In the genomic region with DNA sequence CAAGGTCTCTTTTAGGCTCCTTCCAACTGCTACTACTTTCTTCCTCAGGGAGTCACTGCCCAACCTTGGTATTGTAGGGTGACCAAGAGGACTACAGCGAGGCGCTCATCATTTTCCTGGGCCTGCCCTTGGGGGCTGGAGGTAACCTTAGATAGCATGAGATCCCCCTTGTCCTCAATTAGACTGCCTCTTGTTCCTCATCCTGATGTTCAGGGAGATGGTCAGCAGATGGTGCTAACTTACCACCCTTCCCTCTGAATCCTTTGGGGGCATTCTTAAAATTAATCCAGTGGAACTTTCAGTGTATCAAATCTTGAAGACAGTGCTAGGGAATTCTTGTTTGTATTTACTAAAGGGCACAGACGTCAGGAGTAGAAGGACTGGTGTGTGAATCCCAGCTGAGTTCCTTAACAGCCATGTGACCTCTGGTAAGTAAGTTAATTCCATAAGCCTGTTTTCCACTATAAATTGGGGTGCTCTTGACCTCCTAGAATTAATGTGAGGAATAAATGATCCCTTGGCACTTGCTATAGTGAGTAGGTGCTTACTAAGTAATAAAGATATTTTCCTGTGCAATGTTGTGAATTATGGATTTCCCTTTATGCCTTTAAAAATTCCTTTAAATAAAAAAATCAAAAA, we compare ENCODE assay signal across 9 cellular contexts. TPM values are rescaled to one million over a fixed set of nuclear protein-coding genes. Genes with fewer than 3 reads are reported as not detected.
DNase-seq lines count a peak whose midpoint lies in the region; ATAC-seq and TF ChIP-seq lines count a peak whose summit lies in the region.
"Had no signal": no experiment of that assay in that cellular context is flagged by ENCODE, and none has a peak within 500 bp of the region (broad histone marks: within the 10 kb centered on the region; RNA-seq: fewer than 3 reads in every experiment).

No MANE protein-coding gene starts in this region.

- H3K79me1 ChIP-seq in mesendoderm (ENCODE audit: low read length), result no peaks in the 10 kb centered on the region

- H2AFZ ChIP-seq in GM23338, result no peak overlapping the region

- no peak overlapping the region for H3K9ac ChIP-seq in mesendoderm (ENCODE audit: low read length)

- H3K27ac Mint-ChIP-seq in CD14-positive monocyte (no peak overlapping the region), GM23338 (no peak overlapping the region), MCF 10A (ENCODE audit: low read depth, unreplicated experiment) (no peak overlapping the region)

- no peak overlapping the region for H3K4ac ChIP-seq in mesendoderm (ENCODE audit: low read depth, low read length)

- H3K4me1 ChIP-seq in GM23338 (ENCODE audit: insufficient read depth) (no peaks in the 10 kb centered on the region), mesendoderm (ENCODE audit: control insufficient read depth, low read depth, low read length) (no peaks in the 10 kb centered on the region)

- H2AK5ac ChIP-seq in mesendoderm (ENCODE audit: low read length), result no peak overlapping the region

- H3K79me2 ChIP-seq in GM23338 (replicated peaks; ENCODE audit: insufficient read depth) (peaks cover 4% of the 10 kb centered on the region), mesendoderm (ENCODE audit: control insufficient read depth, insufficient read depth, low read length) (peaks cover 7% of the 10 kb centered on the region)

- H3K4me3 Mint-ChIP-seq in CD14-positive monocyte (no peak overlapping the region), GM23338 (no peak overlapping the region), MCF 10A (ENCODE audit: unreplicated experiment) (no peak overlapping the region)

- no peaks in the 10 kb centered on the region for H3K27me3 ChIP-seq in GM23338 (ENCODE audit: insufficient read depth)
- no peaks in the 10 kb centered on the region for H3K27me3 ChIP-seq in mesendoderm (ENCODE audit: insufficient read depth, low read length, poor library complexity)
- H3K27me3 ChIP-seq: SJSA1 had no signal

- no peaks in the 10 kb centered on the region for H3F3A ChIP-seq in GM23338 (replicated peaks; ENCODE audit: low read depth)

- no peaks in the 10 kb centered on the region for H4K20me1 ChIP-seq in GM23338 (replicated peaks; ENCODE audit: insufficient read depth)

- H3K4me2 ChIP-seq in GM23338 (no peak overlapping the region), mesendoderm (ENCODE audit: low read length) (no peak overlapping the region)

- H3K36me3 ChIP-seq in GM23338 (ENCODE audit: insufficient read depth) (no peaks in the 10 kb centered on the region), mesendoderm (ENCODE audit: control insufficient read depth, insufficient read depth, low read length) (no peaks in the 10 kb centered on the region)

- H3K27me3 Mint-ChIP-seq in CD14-positive monocyte (ENCODE audit: low read depth in 3 of 3), result no peaks in the 10 kb centered on the region
- H3K27me3 Mint-ChIP-seq in GM23338 (ENCODE audit: insufficient read depth, low read depth, poor library complexity), result peaks cover 3% of the 10 kb centered on the region
- no peaks in the 10 kb centered on the region for H3K27me3 Mint-ChIP-seq in MCF 10A (ENCODE audit: insufficient read depth, unreplicated experiment)

- H4K8ac ChIP-seq in mesendoderm (ENCODE audit: low read depth, low read length), result no peak overlapping the region

- H3K27ac ChIP-seq in GM23338 (ENCODE audit: low read depth) (no peak overlapping the region), mesendoderm (ENCODE audit: low read depth, low read length) (no peak overlapping the region)
- H3K27ac ChIP-seq: SJSA1 had no signal

- CTCF ChIA-PET in MCF 10A (lab: Yijun Ruan, JAX), result interaction anchor here (0.7 to 6.6 kb wide), 13 partner anchors 8 to 248 kb away, joined by 3 to 69 read pairs (median 3); no protein-coding TSS in a partner anchor

- no peak overlapping the region for H4K5ac ChIP-seq in mesendoderm (ENCODE audit: low read length)

- H3K9me3 Mint-ChIP-seq in CD14-positive monocyte, result peaks cover 0 to 2% (median 0%) of the 10 kb centered on the region in 7 donors
- H3K9me3 Mint-ChIP-seq in GM23338, result no peaks in the 10 kb centered on the region; the same call in 2 of the 3 replicates
- H3K9me3 Mint-ChIP-seq in MCF 10A (ENCODE audit: unreplicated experiment), result no peaks in the 10 kb centered on the region

- no peak overlapping the region for H2BK5ac ChIP-seq in mesendoderm (ENCODE audit: low read length)

- TF ChIP-seq CTCF in CD14-positive monocyte (IDR thresholded peaks at IDR 0.05), result peak; percentile 44
- peak; percentile 87 to 93 for TF ChIP-seq CTCF in GM23338 (conservative IDR thresholded peaks at IDR 0.05; ENCODE audit: low read depth in 2 of 2)
- peak; percentile 79 for TF ChIP-seq CTCF in MCF 10A (IDR thresholded peaks at IDR 0.05; ENCODE audit: unreplicated experiment)

- DNase-seq in CD14-positive monocyte (ENCODE audit: low spot score) (no peak), GM23338 (ENCODE audit: low spot score) (peak; percentile 83), NCI-H82 (lab: John Stamatoyannopoulos, UW) (peak; percentile 86), MCF 10A (ENCODE audit: unreplicated experiment) (peak; percentile 62), mesendoderm (peak; percentile 78), NCI-H2081 treated with DMSO at 0.1 percent for 48 hours (lab: John Stamatoyannopoulos, UW) (no peak)

- POLR2A ChIA-PET in MCF 10A (lab: Yijun Ruan, JAX), result interaction anchor here (0.9 kb wide), 1 partner anchor 86 kb away, joined by 3 read pairs; no protein-coding TSS in a partner anchor

- H3K36me3 Mint-ChIP-seq in CD14-positive monocyte (no peaks in the 10 kb centered on the region), GM23338 (ENCODE audit: low read depth) (no peaks in the 10 kb centered on the region), MCF 10A (ENCODE audit: insufficient read depth, unreplicated experiment) (peaks cover 4% of the 10 kb centered on the region)

- peak; percentile 21 for ATAC-seq in GM23338
- ATAC-seq in HG02981 (IDR thresholded peaks at IDR 0.05; ENCODE audit: unreplicated experiment), result no peak
- ATAC-seq in GM19463 (IDR thresholded peaks at IDR 0.05; ENCODE audit: unreplicated experiment), result no peak

- intact Hi-C loops in CD14-positive monocyte (cut with micrococcal nuclease) (loop anchor here in 1 of 2 donors (5.0 kb wide), 1 partner anchor 108 kb away; a partner anchor contains a TSS), MCF 10A (cut with micrococcal nuclease) (loop anchor here (1.0 to 2.0 kb wide), 3 partner anchors 108 to 196 kb away; a partner anchor contains a TSS)

- H2BK120ac ChIP-seq in mesendoderm (ENCODE audit: low read depth, low read length), result no peak overlapping the region

- BruUV-seq in MCF 10A (replicated peaks; lab: Mats Ljungman, UMichigan), result no TSS peak

- no peak overlapping the region for H2BK15ac ChIP-seq in mesendoderm (replicated peaks; ENCODE audit: low read depth)

- H3K56ac ChIP-seq in mesendoderm (ENCODE audit: low read length), result peak overlapping the region; percentile 62

- H3K4me3 ChIP-seq in GM23338 (no peak overlapping the region), mesendoderm (ENCODE audit: low read length) (no peak overlapping the region)
- H3K4me3 ChIP-seq: SJSA1 had no signal

- H3K9me2 ChIP-seq in GM23338 (ENCODE audit: insufficient read depth), result no peaks in the 10 kb centered on the region

- H3K4me1 Mint-ChIP-seq in CD14-positive monocyte (peaks cover 6% of the 10 kb centered on the region), GM23338 (peaks cover 3% of the 10 kb centered on the region; the same call in 1 of the 3 replicates), MCF 10A (ENCODE audit: insufficient read depth, unreplicated experiment) (peaks cover 6% of the 10 kb centered on the region)

- WGBS in mesendoderm (ENCODE audit: extremely low coverage, insufficient coverage, low lambda C conversion rate), result no CpG with 5 or more reads among the region's 3 CpGs

- no peak overlapping the region for H3K18ac ChIP-seq in mesendoderm (ENCODE audit: low read length)

- no peak overlapping the region for H3K23ac ChIP-seq in mesendoderm (ENCODE audit: low read length)

TF ChIP-seq in GM23338, 12 proteins besides CTCF, POLR2A, EP300 and RAD21 (continues in another document):
- TF ChIP-seq, protein P1, sequence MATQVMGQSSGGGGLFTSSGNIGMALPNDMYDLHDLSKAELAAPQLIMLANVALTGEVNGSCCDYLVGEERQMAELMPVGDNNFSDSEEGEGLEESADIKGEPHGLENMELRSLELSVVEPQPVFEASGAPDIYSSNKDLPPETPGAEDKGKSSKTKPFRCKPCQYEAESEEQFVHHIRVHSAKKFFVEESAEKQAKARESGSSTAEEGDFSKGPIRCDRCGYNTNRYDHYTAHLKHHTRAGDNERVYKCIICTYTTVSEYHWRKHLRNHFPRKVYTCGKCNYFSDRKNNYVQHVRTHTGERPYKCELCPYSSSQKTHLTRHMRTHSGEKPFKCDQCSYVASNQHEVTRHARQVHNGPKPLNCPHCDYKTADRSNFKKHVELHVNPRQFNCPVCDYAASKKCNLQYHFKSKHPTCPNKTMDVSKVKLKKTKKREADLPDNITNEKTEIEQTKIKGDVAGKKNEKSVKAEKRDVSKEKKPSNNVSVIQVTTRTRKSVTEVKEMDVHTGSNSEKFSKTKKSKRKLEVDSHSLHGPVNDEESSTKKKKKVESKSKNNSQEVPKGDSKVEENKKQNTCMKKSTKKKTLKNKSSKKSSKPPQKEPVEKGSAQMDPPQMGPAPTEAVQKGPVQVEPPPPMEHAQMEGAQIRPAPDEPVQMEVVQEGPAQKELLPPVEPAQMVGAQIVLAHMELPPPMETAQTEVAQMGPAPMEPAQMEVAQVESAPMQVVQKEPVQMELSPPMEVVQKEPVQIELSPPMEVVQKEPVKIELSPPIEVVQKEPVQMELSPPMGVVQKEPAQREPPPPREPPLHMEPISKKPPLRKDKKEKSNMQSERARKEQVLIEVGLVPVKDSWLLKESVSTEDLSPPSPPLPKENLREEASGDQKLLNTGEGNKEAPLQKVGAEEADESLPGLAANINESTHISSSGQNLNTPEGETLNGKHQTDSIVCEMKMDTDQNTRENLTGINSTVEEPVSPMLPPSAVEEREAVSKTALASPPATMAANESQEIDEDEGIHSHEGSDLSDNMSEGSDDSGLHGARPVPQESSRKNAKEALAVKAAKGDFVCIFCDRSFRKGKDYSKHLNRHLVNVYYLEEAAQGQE (IDR thresholded peaks at IDR 0.05; ENCODE audit: unreplicated experiment), result no peak

RNA-seq across cellular contexts. Expression of a gene that starts 4.1 kb away (rescaled TPM):
- 10 to 100 TPM; 20.0 to 24.9 TPM for polyA plus RNA-seq in CD14-positive monocyte
- 40.6 and 47.0 TPM in 2 replicates for total RNA-seq in GM23338 (2014; rRNA removed; shearing (Covaris generic))
- 18.9 and 20.6 TPM in 2 replicates for polyA plus RNA-seq in GM23338 (2016; fragmentation: Nextera tagmentation; extraction: Ambion mirVana)
- 47.9 and 48.9 TPM in 2 replicates for total RNA-seq in MCF 10A (2022)
- 20.4 TPM for polyA plus RNA-seq in mesendoderm (2013, experiment 1 of 2)
- 21.9 TPM for polyA plus RNA-seq in mesendoderm (2013, experiment 2 of 2)

RNA-seq across cellular contexts. Expression of a gene that starts 22.1 kb away (rescaled TPM):
- polyA plus RNA-seq in CD14-positive monocyte, result not detected
- total RNA-seq in GM23338 (2014; rRNA removed; shearing (Covaris generic)), result 0.03 TPM in 1 of 2 replicates, not detected in the other
- not detected in 2 replicates for polyA plus RNA-seq in GM23338 (2016; fragmentation: Nextera tagmentation; extraction: Ambion mirVana)
- not detected in 2 replicates for total RNA-seq in MCF 10A (2022)
- not detected for polyA plus RNA-seq in mesendoderm (2013, experiment 1 of 2)
- not detected for polyA plus RNA-seq in mesendoderm (2013, experiment 2 of 2)
- total RNA-seq: SJSA1 had no signal

RNA-seq across cellular contexts. Expression of a gene that starts 55.6 kb away (rescaled TPM):
- polyA plus RNA-seq in CD14-positive monocyte (1 to 10 TPM; 3.1 to 4.7 TPM), GM23338 (2016; fragmentation: Nextera tagmentation; extraction: Ambion mirVana) (16.8 and 18.9 TPM in 2 replicates)
- total RNA-seq in GM23338 (2014; rRNA removed; shearing (Covaris generic)), result 16.5 and 21.2 TPM in 2 replicates
- total RNA-seq in MCF 10A (2022), result 26.3 and 31.0 TPM in 2 replicates
- polyA plus RNA-seq in mesendoderm (2013, experiment 1 of 2), result 15.8 TPM
- polyA plus RNA-seq in mesendoderm (2013, experiment 2 of 2), result 16.1 TPM

Comparison
In these comparisons a context has a peak if more than half of its experiments do, and no peak if none do; other contexts are left out.
1. DNase-seq: peak in GM23338 (single experiment), NCI-H82 (single experiment), MCF 10A (single experiment) and mesendoderm (single experiment); none in CD14-positive monocyte (single experiment) and NCI-H2081 treated with DMSO at 0.1 percent for 48 hours (single experiment).
2. Peak in every context shown above with its lines, with median percentiles within 50 percentile points of each other: CTCF ChIP-seq.